Comparison of ENCODE assay signal across 19 cellular contexts in the genomic region with DNA sequence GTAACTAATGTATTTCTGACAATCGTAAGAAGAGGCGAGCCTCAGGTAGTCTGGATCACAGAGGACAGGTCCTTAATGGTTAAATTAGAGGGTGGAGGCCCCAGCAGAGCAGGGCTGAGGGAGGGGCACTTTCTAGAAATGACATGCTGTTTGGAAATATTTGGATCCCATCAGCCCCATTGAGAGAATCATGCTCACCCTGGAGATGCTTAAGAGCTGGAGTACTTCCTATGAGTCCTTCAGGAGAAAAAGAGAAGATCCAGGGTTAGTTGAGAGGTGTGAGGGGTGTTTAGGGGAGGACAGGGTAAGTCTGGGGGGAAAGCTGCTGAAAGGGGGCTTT.
DNase-seq lines count a peak whose midpoint lies in the region; ATAC-seq and TF ChIP-seq lines count a peak whose summit lies in the region.
"Had no signal": no experiment of that assay in that cellular context is flagged by ENCODE, and none has a peak within 500 bp of the region (broad histone marks: within the 10 kb centered on the region; RNA-seq: fewer than 3 reads in every experiment).

No MANE protein-coding gene starts in this region.

- BruUV-seq in IMR-90 (replicated peaks; lab: Mats Ljungman, UMichigan), result no TSS peak

- no peak for TF ChIP-seq EP300 in stomach (IDR thresholded peaks at IDR 0.05)

- no peaks in the 10 kb centered on the region for H3K27me3 Mint-ChIP-seq in activated T-helper 2 cell treated with anti-CD3 and anti-CD28 coated beads, Interferon-gamma antibody, Interleukin-2, Interleukin-4, amounts not matched to agents 10 μg/mL and 5 μg/mL and 100 μg/mL, durations not matched to agents 14 hours and 24 hours and 36 hours (ENCODE audit: low read depth)
- H3K27me3 Mint-ChIP-seq: stimulated activated naive B cell treated with anti-CD40 and anti-IgM and Interleukin-4, amounts not matched to agents 10 μg/mL and 1 μg/mL and 100 μg/mL, for 72 hours had no signal

- H3K18ac ChIP-seq in IMR-90 (ENCODE audit: low read depth, low read length), result peak overlapping the region; percentile 80

- no peak overlapping the region for H3K56ac ChIP-seq in IMR-90 (ENCODE audit: extremely low read depth, insufficient read depth, low read length)

- no peaks in the 10 kb centered on the region for H4K20me1 ChIP-seq in IMR-90 (ENCODE audit: insufficient read depth, low read length)

- H4K91ac ChIP-seq in IMR-90 (ENCODE audit: insufficient read depth, low read depth, low read length), result 0 out of 2 replicates have a peak overlapping the region, but pooled peaks have one; percentile 61

- DNase-seq in IMR-90, result no peak
- DNase-seq in esophagus squamous epithelium (lab: John Stamatoyannopoulos, UW), result no peak
- DNase-seq in stomach, result no peak
- no peak for DNase-seq in activated T-helper 2 cell treated with anti-CD3 and anti-CD28 coated beads, Interferon-gamma antibody, Interleukin-2, Interleukin-4, amounts not matched to agents 10 μg/mL and 5 μg/mL and 100 μg/mL, durations not matched to agents 14 hours and 24 hours and 36 hours (ENCODE audit: low spot score)
- no peak for DNase-seq in SIG-M5 (lab: John Stamatoyannopoulos, UW)
- DNase-seq in mesenteric fat pad (ENCODE audit: low spot score), result no peak
- no peak for DNase-seq in hippocampal formation (lab: John Stamatoyannopoulos, UW)
- DNase-seq: ACHN; activated CD4-positive, alpha-beta T cell treated with anti-CD3 and anti-CD28 coated beads for 48 hours; COR-L47; GF-D8; GOT3; hypothalamus; KBM-7; NCI-H1417 treated with DMSO at 0.1 percent for 48 hours; NCI-H446; stimulated activated naive B cell treated with anti-CD40 and anti-IgM and Interleukin-4, amounts not matched to agents 10 μg/mL and 1 μg/mL and 100 μg/mL, for 72 hours had no signal

- dilution Hi-C loops in IMR-90 (cut with HindIII; ENCODE audit: low sequenced_read_pairs, unreplicated experiment), result no loop called here

- H3K4ac ChIP-seq in IMR-90 (ENCODE audit: low read depth, low read length), result no peak overlapping the region

- TF ChIP-seq POLR2A in IMR-90 (IDR thresholded peaks at IDR 0.05; ENCODE audit: low read depth, low read length) (no peak), esophagus squamous epithelium (IDR thresholded peaks at IDR 0.05) (no peak), stomach (IDR thresholded peaks at IDR 0.05) (no peak)

- peak overlapping the region; percentile 80; the same call in 1 of the 2 replicates for H2BK120ac ChIP-seq in IMR-90 (ENCODE audit: low read depth, low read length)

- intact Hi-C loops in IMR-90 (cut with micrococcal nuclease), result loop anchor here (5.0 kb wide), 1 partner anchor 34 kb away; no protein-coding TSS in a partner anchor
- intact Hi-C loops in esophagus squamous epithelium (cut with DNase I), result no loop called here
- intact Hi-C loops in stomach (cut with DNase I; ENCODE audit: low total_unique reads), result no loop called here
- intact Hi-C loops in activated T-helper 2 cell treated with anti-CD3 and anti-CD28 coated beads, Interferon-gamma antibody, Interleukin-2, Interleukin-4, amounts not matched to agents 10 μg/mL and 5 μg/mL and 100 μg/mL, durations not matched to agents 14 hours and 24 hours and 36 hours (cut with micrococcal nuclease), result no loop called here

- H3K4me3 Mint-ChIP-seq in activated T-helper 2 cell treated with anti-CD3 and anti-CD28 coated beads, Interferon-gamma antibody, Interleukin-2, Interleukin-4, amounts not matched to agents 10 μg/mL and 5 μg/mL and 100 μg/mL, durations not matched to agents 14 hours and 24 hours and 36 hours (ENCODE audit: low read depth), result no peak overlapping the region
- H3K4me3 Mint-ChIP-seq: stimulated activated naive B cell treated with anti-CD40 and anti-IgM and Interleukin-4, amounts not matched to agents 10 μg/mL and 1 μg/mL and 100 μg/mL, for 72 hours had no signal

- no peaks in the 10 kb centered on the region for H3K36me3 ChIP-seq in IMR-90 (ENCODE audit: control insufficient read depth, insufficient read depth, low read length)
- peaks cover 0 to 40% (median 4%) of the 10 kb centered on the region in 3 donors for H3K36me3 ChIP-seq in esophagus squamous epithelium
- H3K36me3 ChIP-seq in mucosa of rectum (ENCODE audit: control insufficient read depth in 2 of 2, insufficient read depth in 2 of 2, low read length in 2 of 2), result peaks cover 6 to 12% of the 10 kb centered on the region in 2 donors
- H3K36me3 ChIP-seq in stomach, result peaks cover 0 to 14% (median 11%) of the 10 kb centered on the region in 4 donors

- in situ Hi-C loops in IMR-90 (cut with MboI; ENCODE audit: low sequenced_read_pairs), result no loop called here

- peaks cover 9 to 11% of the 10 kb centered on the region in 2 experiments; a peak in 3 of 4 replicates for H3K79me1 ChIP-seq in IMR-90 (ENCODE audit: low read depth in 1 of 2, low read length in 2 of 2)

- H3K9me3 ChIP-seq in IMR-90 (ENCODE audit: control insufficient read depth, insufficient read depth, low read length) (no peaks in the 10 kb centered on the region), esophagus squamous epithelium (no peaks in the 10 kb centered on the region), mucosa of rectum (ENCODE audit: control insufficient read depth in 2 of 2, low read length in 2 of 2) (no peaks in the 10 kb centered on the region), stomach (no peaks in the 10 kb centered on the region)

- CTCF ChIA-PET in IMR-90 (lab: Yijun Ruan, JAX), result interaction anchor here (1.5 kb wide), 1 partner anchor 15 kb away, joined by 5 read pairs; no protein-coding TSS in a partner anchor

- POLR2A ChIA-PET in IMR-90 (lab: Charles Lee; ENCODE audit: unreplicated experiment), result interaction anchor here (0.6 to 0.8 kb wide), 2 partner anchors 46 to 191 kb away, joined by 3 read pairs; no protein-coding TSS in a partner anchor

- H3K9ac ChIP-seq in IMR-90 (ENCODE audit: low read depth, low read length), result no peak overlapping the region
- peak overlapping the region in 1 of 2 donors; percentile 71 for H3K9ac ChIP-seq in mucosa of rectum (ENCODE audit: low read depth in 1 of 2, low read length in 2 of 2)

- no peaks in the 10 kb centered on the region for H3K4me1 Mint-ChIP-seq in activated T-helper 2 cell treated with anti-CD3 and anti-CD28 coated beads, Interferon-gamma antibody, Interleukin-2, Interleukin-4, amounts not matched to agents 10 μg/mL and 5 μg/mL and 100 μg/mL, durations not matched to agents 14 hours and 24 hours and 36 hours (ENCODE audit: low read depth)
- H3K4me1 Mint-ChIP-seq: stimulated activated naive B cell treated with anti-CD40 and anti-IgM and Interleukin-4, amounts not matched to agents 10 μg/mL and 1 μg/mL and 100 μg/mL, for 72 hours had no signal

- no peak for ATAC-seq in IMR-90 (ENCODE audit: low read depth)
- ATAC-seq: Panc1; stimulated activated naive B cell treated with anti-CD40 and anti-IgM and Interleukin-4, amounts not matched to agents 10 μg/mL and 1 μg/mL and 100 μg/mL, for 72 hours had no signal

- no peak for TF ChIP-seq RAD21 in IMR-90 (IDR thresholded peaks at IDR 0.05; ENCODE audit: low read length)

- 100% methylated on average over 1 of the region's 2 CpGs; no CpG with 5 or more reads in 1 of the 2 experiments for WGBS in IMR-90 (ENCODE audit: extremely low coverage in 2 of 2, insufficient read length in 1 of 2), 2 experiments
- 54% methylated on average over 2 of the region's 2 CpGs for WGBS in esophagus squamous epithelium, 2 donors
- 49 to 89% (median 79%) methylated on average over 2 of the region's 2 CpGs for WGBS in stomach, 5 donors

- 0 out of 2 replicates have a peak overlapping the region, but pooled peaks have one; percentile 55 for H2AK5ac ChIP-seq in IMR-90 (ENCODE audit: low read depth, low read length)

- H3K9me1 ChIP-seq in IMR-90 (ENCODE audit: insufficient read depth, low read length), result peaks cover 19% of the 10 kb centered on the region

- H3K27ac Mint-ChIP-seq in activated T-helper 2 cell treated with anti-CD3 and anti-CD28 coated beads, Interferon-gamma antibody, Interleukin-2, Interleukin-4, amounts not matched to agents 10 μg/mL and 5 μg/mL and 100 μg/mL, durations not matched to agents 14 hours and 24 hours and 36 hours, result no peak overlapping the region

- no peak overlapping the region for H2BK15ac ChIP-seq in IMR-90 (ENCODE audit: low read depth, low read length)

- H2AFZ ChIP-seq in IMR-90 (replicated peaks; ENCODE audit: low read length, poor library complexity), result peak overlapping the region; percentile 76

- H3K4me3 ChIP-seq in IMR-90 (ENCODE audit: insufficient read depth, low read depth, low read length) (no peak overlapping the region), esophagus squamous epithelium (peak overlapping the region; percentile 23 to 66 (median 51)), mucosa of rectum (ENCODE audit: low read length in 2 of 2) (peak overlapping the region; percentile 64 to 68), stomach (peak overlapping the region; percentile 40 to 54 (median 47))

- H3K27me3 ChIP-seq in IMR-90 (ENCODE audit: control insufficient read depth, insufficient read depth, low read length), result no peaks in the 10 kb centered on the region
- H3K27me3 ChIP-seq in esophagus squamous epithelium, result no peaks in the 10 kb centered on the region
- no peaks in the 10 kb centered on the region for H3K27me3 ChIP-seq in mucosa of rectum (ENCODE audit: control insufficient read depth in 2 of 2, insufficient read depth in 2 of 2, low read length in 2 of 2)
- H3K27me3 ChIP-seq in stomach, result no peaks in the 10 kb centered on the region

- no peaks in the 10 kb centered on the region for H3K9me3 Mint-ChIP-seq in activated T-helper 2 cell treated with anti-CD3 and anti-CD28 coated beads, Interferon-gamma antibody, Interleukin-2, Interleukin-4, amounts not matched to agents 10 μg/mL and 5 μg/mL and 100 μg/mL, durations not matched to agents 14 hours and 24 hours and 36 hours
- H3K9me3 Mint-ChIP-seq: stimulated activated naive B cell treated with anti-CD40 and anti-IgM and Interleukin-4, amounts not matched to agents 10 μg/mL and 1 μg/mL and 100 μg/mL, for 72 hours had no signal

- no peak overlapping the region for H3K23ac ChIP-seq in IMR-90 (ENCODE audit: low read depth, low read length)

- H3K4me1 ChIP-seq in IMR-90 (ENCODE audit: control insufficient read depth, insufficient read depth, low read length) (peaks cover 27% of the 10 kb centered on the region), esophagus squamous epithelium (peaks cover 6 to 57% (median 21%) of the 10 kb centered on the region in 3 donors), mucosa of rectum (ENCODE audit: control insufficient read depth in 2 of 2, insufficient read depth in 2 of 2, low read length in 2 of 2) (peaks cover 3 to 13% of the 10 kb centered on the region in 2 donors), stomach (peaks cover 51 to 84% (median 69%) of the 10 kb centered on the region in 4 donors)

- H3K36me3 Mint-ChIP-seq in activated T-helper 2 cell treated with anti-CD3 and anti-CD28 coated beads, Interferon-gamma antibody, Interleukin-2, Interleukin-4, amounts not matched to agents 10 μg/mL and 5 μg/mL and 100 μg/mL, durations not matched to agents 14 hours and 24 hours and 36 hours (ENCODE audit: low read depth), result peaks cover 3% of the 10 kb centered on the region

- peak overlapping the region; percentile 67; the same call in 1 of the 2 replicates for H2BK20ac ChIP-seq in IMR-90 (ENCODE audit: low read depth, low read length)

- peak overlapping the region; percentile 63; the same call in 1 of the 2 replicates for H4K5ac ChIP-seq in IMR-90 (ENCODE audit: low read depth, low read length)

- no peak overlapping the region for H2AK9ac ChIP-seq in IMR-90 (replicated peaks; ENCODE audit: low read depth, low read length, poor library complexity)

- TF ChIP-seq CTCF in IMR-90 (conservative IDR thresholded peaks at IDR 0.05; ENCODE audit: low read depth, low read length) (no peak), esophagus squamous epithelium (IDR thresholded peaks at IDR 0.05) (no peak), stomach (IDR thresholded peaks at IDR 0.05) (no peak)

- peak overlapping the region; percentile 82 for H2BK5ac ChIP-seq in IMR-90 (ENCODE audit: low read depth, low read length, poor library complexity, severe bottlenecking)

- H3K14ac ChIP-seq in IMR-90 (replicated peaks; ENCODE audit: low read depth, low read length), result peak overlapping the region; percentile 75

- peak overlapping the region; percentile 91; the same call in 1 of the 2 replicates for H3K27ac ChIP-seq in IMR-90 (ENCODE audit: insufficient read depth, low read length)
- peak overlapping the region; percentile 77 to 94 (median 90) for H3K27ac ChIP-seq in esophagus squamous epithelium
- peak overlapping the region; percentile 77 to 87 for H3K27ac ChIP-seq in mucosa of rectum (ENCODE audit: low read depth in 2 of 2, low read length in 2 of 2)
- H3K27ac ChIP-seq in stomach, result peak overlapping the region; percentile 56 to 92 (median 90)

- peak overlapping the region in 1 of 2 experiments; percentile 78; a peak in 1 of 4 replicates for H4K8ac ChIP-seq in IMR-90 (ENCODE audit: low read depth in 2 of 2, low read length in 2 of 2)

- peak overlapping the region; percentile 62 for H3K4me2 ChIP-seq in IMR-90 (ENCODE audit: low read depth, low read length)
